ENCODE assay signal across 1 cellular context in genomic region chr11:72233773-72234513, GRCh38.
TF ChIP-seq lines count a peak whose summit lies in the region.

No MANE protein-coding gene starts in this region.

TF ChIP-seq in endothelial cell of umbilical vein, 7 proteins besides CTCF, POLR2A, EP300 and RAD21:
- TF ChIP-seq FOS (IDR thresholded peaks at IDR 0.05; ENCODE audit: borderline replicate concordance, insufficient read depth, low read length) (no peak), EZH2 (IDR thresholded peaks at IDR 0.05; ENCODE audit: borderline replicate concordance, low read depth, low read length, severe bottlenecking) (no peak), JUN (IDR thresholded peaks at IDR 0.05; ENCODE audit: borderline replicate concordance, insufficient read depth, insufficient read length, low read depth) (no peak), GATA2 (IDR thresholded peaks at IDR 0.05; ENCODE audit: insufficient read depth, insufficient read length, low read depth, low read length) (no peak), MYC (IDR thresholded peaks at IDR 0.05; ENCODE audit: low read depth, low read length) (no peak), POLR2AphosphoS5 (IDR thresholded peaks at IDR 0.05; ENCODE audit: insufficient read depth, low read depth, low read length) (no peak)
- TF ChIP-seq, protein P1, sequence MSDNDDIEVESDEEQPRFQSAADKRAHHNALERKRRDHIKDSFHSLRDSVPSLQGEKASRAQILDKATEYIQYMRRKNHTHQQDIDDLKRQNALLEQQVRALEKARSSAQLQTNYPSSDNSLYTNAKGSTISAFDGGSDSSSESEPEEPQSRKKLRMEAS (IDR thresholded peaks at IDR 0.05; ENCODE audit: insufficient read depth, insufficient read length), result no peak
